Comparison of ENCODE assay signal across 1 cellular context in genomic region chr14:35353409-35354172, GRCh38.
TF ChIP-seq lines count a peak whose summit lies in the region.

No MANE protein-coding gene starts in this region.

TF ChIP-seq in HepG2, 621 proteins besides CTCF, POLR2A, EP300 and RAD21 (continued from another document and continues in another):
- TF ChIP-seq ZNF646 (CRISPR knock-in tag; IDR thresholded peaks at IDR 0.05) (peak; percentile 4; the same call in 1 of the 2 replicates), ZNF709 (CRISPR knock-in tag; IDR thresholded peaks at IDR 0.05) (no peak), CBX2 (IDR thresholded peaks at IDR 0.05; ENCODE audit: low read depth, low read length) (no peak), CBX2 (CRISPR knock-in tag; IDR thresholded peaks at IDR 0.05; ENCODE audit: low read depth) (no peak), ZNF724P (CRISPR knock-in tag; IDR thresholded peaks at IDR 0.05; ENCODE audit: borderline replicate concordance) (no peak), KDM6A (CRISPR knock-in tag; IDR thresholded peaks at IDR 0.05; ENCODE audit: low read depth) (no peak), ZSCAN9 (CRISPR knock-in tag; IDR thresholded peaks at IDR 0.05; ENCODE audit: borderline replicate concordance) (no peak), HOXA3 (CRISPR knock-in tag; IDR thresholded peaks at IDR 0.05) (no peak; the same call in 1 of the 2 replicates), ZSCAN22 (CRISPR knock-in tag; IDR thresholded peaks at IDR 0.05) (no peak), ZNF589 (CRISPR knock-in tag; conservative IDR thresholded peaks at IDR 0.05) (no peak), PATZ1 (CRISPR knock-in tag; IDR thresholded peaks at IDR 0.05) (peak; percentile 32; the same call in 1 of the 2 replicates), ZNF326 (CRISPR knock-in tag; IDR thresholded peaks at IDR 0.05; ENCODE audit: borderline replicate concordance) (no peak), ZNF598 (CRISPR knock-in tag; IDR thresholded peaks at IDR 0.05; ENCODE audit: borderline replicate concordance) (no peak), MAX (IDR thresholded peaks at IDR 0.05) (no peak), ZNF446 (CRISPR knock-in tag; IDR thresholded peaks at IDR 0.05) (no peak), ZNF883 (CRISPR knock-in tag; IDR thresholded peaks at IDR 0.05; ENCODE audit: not compliant biosample characterization) (no peak), ZNF101 (CRISPR knock-in tag; IDR thresholded peaks at IDR 0.05; ENCODE audit: borderline replicate concordance, low read depth) (no peak), ATF2 (CRISPR knock-in tag; IDR thresholded peaks at IDR 0.05) (no peak; the same call in 1 of the 2 replicates), ZNF567 (CRISPR knock-in tag; IDR thresholded peaks at IDR 0.05; ENCODE audit: borderline replicate concordance) (no peak), RFX1 (IDR thresholded peaks at IDR 0.05) (no peak), ZNF839 (CRISPR knock-in tag; IDR thresholded peaks at IDR 0.05; ENCODE audit: borderline replicate concordance) (no peak), ZNF530 (CRISPR knock-in tag; IDR thresholded peaks at IDR 0.05; ENCODE audit: low read depth) (no peak), ZNF441 (CRISPR knock-in tag; IDR thresholded peaks at IDR 0.05; ENCODE audit: borderline replicate concordance) (no peak), PHF8 (CRISPR knock-in tag; IDR thresholded peaks at IDR 0.05) (no peak), ISX (CRISPR knock-in tag; conservative IDR thresholded peaks at IDR 0.05) (no peak), ZNF282 (IDR thresholded peaks at IDR 0.05; ENCODE audit: partially characterized antibody) (no peak), SYNCRIP (IDR thresholded peaks at IDR 0.05; ENCODE audit: insufficient read depth, low read depth, low read length) (no peak), ZFY (CRISPR knock-in tag; IDR thresholded peaks at IDR 0.05) (no peak), CHCHD3 (CRISPR knock-in tag; IDR thresholded peaks at IDR 0.05) (no peak), SRSF1 (optimal IDR thresholded peaks at IDR 0.05; ENCODE audit: low read depth, low read length) (no peak), NFE2 (CRISPR knock-in tag; IDR thresholded peaks at IDR 0.05) (no peak), GATAD2A (CRISPR knock-in tag; IDR thresholded peaks at IDR 0.05) (peak; percentile 87), ARHGAP35 (CRISPR knock-in tag; IDR thresholded peaks at IDR 0.05; ENCODE audit: borderline replicate concordance) (no peak), ZNF335 (CRISPR knock-in tag; IDR thresholded peaks at IDR 0.05) (0 out of 2 replicates have a peak, but pooled peaks have one; percentile 31), TOPORS (CRISPR knock-in tag; IDR thresholded peaks at IDR 0.05) (no peak), MATR3 (CRISPR knock-in tag; IDR thresholded peaks at IDR 0.05) (no peak), ZNF337 (CRISPR knock-in tag; IDR thresholded peaks at IDR 0.05; ENCODE audit: borderline replicate concordance, low read depth) (peak; percentile 76; the same call in 1 of the 2 replicates), ZNF12 (CRISPR knock-in tag; IDR thresholded peaks at IDR 0.05) (peak; percentile 50; the same call in 1 of the 2 replicates), ZNF180 (CRISPR knock-in tag; IDR thresholded peaks at IDR 0.05; ENCODE audit: borderline replicate concordance, low read depth) (no peak), RFX3 (CRISPR knock-in tag; IDR thresholded peaks at IDR 0.05) (no peak), KLF16 (CRISPR knock-in tag; IDR thresholded peaks at IDR 0.05) (no peak), CENPT (CRISPR knock-in tag; IDR thresholded peaks at IDR 0.05; ENCODE audit: low read depth) (no peak)
- TF ChIP-seq, protein P1, sequence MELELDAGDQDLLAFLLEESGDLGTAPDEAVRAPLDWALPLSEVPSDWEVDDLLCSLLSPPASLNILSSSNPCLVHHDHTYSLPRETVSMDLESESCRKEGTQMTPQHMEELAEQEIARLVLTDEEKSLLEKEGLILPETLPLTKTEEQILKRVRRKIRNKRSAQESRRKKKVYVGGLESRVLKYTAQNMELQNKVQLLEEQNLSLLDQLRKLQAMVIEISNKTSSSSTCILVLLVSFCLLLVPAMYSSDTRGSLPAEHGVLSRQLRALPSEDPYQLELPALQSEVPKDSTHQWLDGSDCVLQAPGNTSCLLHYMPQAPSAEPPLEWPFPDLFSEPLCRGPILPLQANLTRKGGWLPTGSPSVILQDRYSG (CRISPR knock-in tag; IDR thresholded peaks at IDR 0.05), result no peak
- TF ChIP-seq, protein P2, sequence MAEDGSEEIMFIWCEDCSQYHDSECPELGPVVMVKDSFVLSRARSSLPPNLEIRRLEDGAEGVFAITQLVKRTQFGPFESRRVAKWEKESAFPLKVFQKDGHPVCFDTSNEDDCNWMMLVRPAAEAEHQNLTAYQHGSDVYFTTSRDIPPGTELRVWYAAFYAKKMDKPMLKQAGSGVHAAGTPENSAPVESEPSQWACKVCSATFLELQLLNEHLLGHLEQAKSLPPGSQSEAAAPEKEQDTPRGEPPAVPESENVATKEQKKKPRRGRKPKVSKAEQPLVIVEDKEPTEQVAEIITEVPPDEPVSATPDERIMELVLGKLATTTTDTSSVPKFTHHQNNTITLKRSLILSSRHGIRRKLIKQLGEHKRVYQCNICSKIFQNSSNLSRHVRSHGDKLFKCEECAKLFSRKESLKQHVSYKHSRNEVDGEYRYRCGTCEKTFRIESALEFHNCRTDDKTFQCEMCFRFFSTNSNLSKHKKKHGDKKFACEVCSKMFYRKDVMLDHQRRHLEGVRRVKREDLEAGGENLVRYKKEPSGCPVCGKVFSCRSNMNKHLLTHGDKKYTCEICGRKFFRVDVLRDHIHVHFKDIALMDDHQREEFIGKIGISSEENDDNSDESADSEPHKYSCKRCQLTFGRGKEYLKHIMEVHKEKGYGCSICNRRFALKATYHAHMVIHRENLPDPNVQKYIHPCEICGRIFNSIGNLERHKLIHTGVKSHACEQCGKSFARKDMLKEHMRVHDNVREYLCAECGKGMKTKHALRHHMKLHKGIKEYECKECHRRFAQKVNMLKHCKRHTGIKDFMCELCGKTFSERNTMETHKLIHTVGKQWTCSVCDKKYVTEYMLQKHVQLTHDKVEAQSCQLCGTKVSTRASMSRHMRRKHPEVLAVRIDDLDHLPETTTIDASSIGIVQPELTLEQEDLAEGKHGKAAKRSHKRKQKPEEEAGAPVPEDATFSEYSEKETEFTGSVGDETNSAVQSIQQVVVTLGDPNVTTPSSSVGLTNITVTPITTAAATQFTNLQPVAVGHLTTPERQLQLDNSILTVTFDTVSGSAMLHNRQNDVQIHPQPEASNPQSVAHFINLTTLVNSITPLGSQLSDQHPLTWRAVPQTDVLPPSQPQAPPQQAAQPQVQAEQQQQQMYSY (CRISPR knock-in tag; IDR thresholded peaks at IDR 0.05), result no peak
- TF ChIP-seq, protein P3, sequence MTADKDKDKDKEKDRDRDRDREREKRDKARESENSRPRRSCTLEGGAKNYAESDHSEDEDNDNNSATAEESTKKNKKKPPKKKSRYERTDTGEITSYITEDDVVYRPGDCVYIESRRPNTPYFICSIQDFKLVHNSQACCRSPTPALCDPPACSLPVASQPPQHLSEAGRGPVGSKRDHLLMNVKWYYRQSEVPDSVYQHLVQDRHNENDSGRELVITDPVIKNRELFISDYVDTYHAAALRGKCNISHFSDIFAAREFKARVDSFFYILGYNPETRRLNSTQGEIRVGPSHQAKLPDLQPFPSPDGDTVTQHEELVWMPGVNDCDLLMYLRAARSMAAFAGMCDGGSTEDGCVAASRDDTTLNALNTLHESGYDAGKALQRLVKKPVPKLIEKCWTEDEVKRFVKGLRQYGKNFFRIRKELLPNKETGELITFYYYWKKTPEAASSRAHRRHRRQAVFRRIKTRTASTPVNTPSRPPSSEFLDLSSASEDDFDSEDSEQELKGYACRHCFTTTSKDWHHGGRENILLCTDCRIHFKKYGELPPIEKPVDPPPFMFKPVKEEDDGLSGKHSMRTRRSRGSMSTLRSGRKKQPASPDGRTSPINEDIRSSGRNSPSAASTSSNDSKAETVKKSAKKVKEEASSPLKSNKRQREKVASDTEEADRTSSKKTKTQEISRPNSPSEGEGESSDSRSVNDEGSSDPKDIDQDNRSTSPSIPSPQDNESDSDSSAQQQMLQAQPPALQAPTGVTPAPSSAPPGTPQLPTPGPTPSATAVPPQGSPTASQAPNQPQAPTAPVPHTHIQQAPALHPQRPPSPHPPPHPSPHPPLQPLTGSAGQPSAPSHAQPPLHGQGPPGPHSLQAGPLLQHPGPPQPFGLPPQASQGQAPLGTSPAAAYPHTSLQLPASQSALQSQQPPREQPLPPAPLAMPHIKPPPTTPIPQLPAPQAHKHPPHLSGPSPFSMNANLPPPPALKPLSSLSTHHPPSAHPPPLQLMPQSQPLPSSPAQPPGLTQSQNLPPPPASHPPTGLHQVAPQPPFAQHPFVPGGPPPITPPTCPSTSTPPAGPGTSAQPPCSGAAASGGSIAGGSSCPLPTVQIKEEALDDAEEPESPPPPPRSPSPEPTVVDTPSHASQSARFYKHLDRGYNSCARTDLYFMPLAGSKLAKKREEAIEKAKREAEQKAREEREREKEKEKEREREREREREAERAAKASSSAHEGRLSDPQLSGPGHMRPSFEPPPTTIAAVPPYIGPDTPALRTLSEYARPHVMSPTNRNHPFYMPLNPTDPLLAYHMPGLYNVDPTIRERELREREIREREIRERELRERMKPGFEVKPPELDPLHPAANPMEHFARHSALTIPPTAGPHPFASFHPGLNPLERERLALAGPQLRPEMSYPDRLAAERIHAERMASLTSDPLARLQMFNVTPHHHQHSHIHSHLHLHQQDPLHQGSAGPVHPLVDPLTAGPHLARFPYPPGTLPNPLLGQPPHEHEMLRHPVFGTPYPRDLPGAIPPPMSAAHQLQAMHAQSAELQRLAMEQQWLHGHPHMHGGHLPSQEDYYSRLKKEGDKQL (CRISPR knock-in tag; IDR thresholded peaks at IDR 0.05; ENCODE audit: low read depth), result no peak
- TF ChIP-seq, protein P4, sequence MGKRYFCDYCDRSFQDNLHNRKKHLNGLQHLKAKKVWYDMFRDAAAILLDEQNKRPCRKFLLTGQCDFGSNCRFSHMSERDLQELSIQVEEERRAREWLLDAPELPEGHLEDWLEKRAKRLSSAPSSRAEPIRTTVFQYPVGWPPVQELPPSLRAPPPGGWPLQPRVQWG (CRISPR knock-in tag; IDR thresholded peaks at IDR 0.05; ENCODE audit: borderline replicate concordance, low read depth), result no peak
